Comparison of ENCODE assay signal across 25 cellular contexts in the genomic region with DNA sequence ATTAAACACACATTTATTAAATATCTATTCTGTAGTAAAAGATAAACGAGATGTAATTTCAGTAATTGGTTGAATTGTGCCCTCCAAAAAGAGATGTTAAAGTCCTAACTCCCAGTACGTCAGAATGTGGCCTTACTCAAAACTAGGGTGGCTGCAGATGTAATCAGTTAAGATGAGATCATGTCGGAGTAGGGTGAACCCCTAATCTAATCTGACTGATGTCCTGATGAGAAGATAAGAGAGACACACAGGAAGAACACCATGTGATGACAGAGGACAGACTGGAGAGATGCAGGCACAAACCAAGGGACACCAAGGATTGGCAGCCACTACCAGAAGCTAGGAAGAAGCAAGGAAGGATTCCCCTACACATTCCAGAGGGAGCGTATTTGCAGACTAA.
"Had no signal": no experiment of that assay in that cellular context is flagged by ENCODE, and none has a peak within 500 bp of the region (broad histone marks: within the 10 kb centered on the region; RNA-seq: fewer than 3 reads in every experiment).

No MANE protein-coding gene starts in this region.

- DNase-seq: activated CD4-positive, alpha-beta T cell treated with anti-CD3 and anti-CD28 coated beads for 4 hours; activated CD4-positive, alpha-beta T cell treated with anti-CD3 and anti-CD28 coated beads, Interleukin-2, amount 50 U/mL, for 1 hour; activated CD4-positive, alpha-beta T cell treated with anti-CD3 and anti-CD28 coated beads, Interleukin-2, amount 50 U/mL, for 48 hours; activated CD4-positive, CD25-positive, alpha-beta regulatory T cell; activated CD4-positive, CD25-positive, alpha-beta regulatory T cell treated with anti-CD3 and anti-CD28 coated beads, Interleukin-2, amount 50 U/mL, for 72 hours; activated CD8-positive, alpha-beta memory T cell treated with anti-CD3 and anti-CD28 coated beads for 24 hours; activated CD8-positive, alpha-beta T cell treated with anti-CD3 and anti-CD28 coated beads for 36 hours; activated gamma-delta T cell; activated naive CD4-positive, alpha-beta T cell; activated naive CD4-positive, alpha-beta T cell treated with anti-CD3 and anti-CD28 coated beads, Interleukin-2, amount 10 ng/mL, durations not matched to agents 7 days and 5 days; activated naive CD8-positive, alpha-beta T cell treated with anti-CD3 and anti-CD28 coated beads, Interleukin-2, amount 10 ng/mL, durations not matched to agents 7 days and 5 days; activated T-cell treated with anti-CD3 and anti-CD28 coated beads, Interleukin-2, amount 50 U/mL, for 4 hours; cortex of kidney; effector CD8-positive, alpha-beta T cell; esophagus squamous epithelium; foreskin melanocyte; heart right ventricle; T-helper 1 cell had no signal

- H3K4me3 Mint-ChIP-seq: activated CD8-positive, alpha-beta T cell treated with anti-CD3 and anti-CD28 coated beads for 36 hours; activated naive CD4-positive, alpha-beta T cell treated with anti-CD3 and anti-CD28 coated beads, Interleukin-2, amount 10 ng/mL, durations not matched to agents 7 days and 5 days; activated naive CD8-positive, alpha-beta T cell treated with anti-CD3 and anti-CD28 coated beads, Interleukin-2, amount 10 ng/mL, durations not matched to agents 7 days and 5 days; activated T-cell treated with anti-CD3 and anti-CD28 coated beads, Interleukin-2, amount 50 U/mL, for 4 hours; brain; central memory CD8-positive, alpha-beta T cell had no signal

- H3K27ac Mint-ChIP-seq: activated CD8-positive, alpha-beta T cell treated with anti-CD3 and anti-CD28 coated beads for 36 hours; activated naive CD4-positive, alpha-beta T cell treated with anti-CD3 and anti-CD28 coated beads, Interleukin-2, amount 10 ng/mL, durations not matched to agents 7 days and 5 days; activated naive CD4-positive, alpha-beta T cell treated with anti-CD3 and anti-CD28 coated beads, Interleukin-2, amount 50 U/mL, for 72 hours; activated naive CD8-positive, alpha-beta T cell treated with anti-CD3 and anti-CD28 coated beads, Interleukin-2, amount 10 ng/mL, durations not matched to agents 7 days and 5 days; brain had no signal

- H3K4me1 Mint-ChIP-seq: brain had no signal

- H3K27ac ChIP-seq: ascending aorta, breast epithelium, epithelial cell of prostate, esophagus squamous epithelium, gastroesophageal sphincter, heart right ventricle had no signal

- H3K36me3 Mint-ChIP-seq: activated naive CD4-positive, alpha-beta T cell treated with anti-CD3 and anti-CD28 coated beads, Interleukin-2, amount 10 ng/mL, durations not matched to agents 7 days and 5 days; activated naive CD4-positive, alpha-beta T cell treated with anti-CD3 and anti-CD28 coated beads, Interleukin-2, amount 50 U/mL, for 72 hours; brain had no signal

- H3K4me1 ChIP-seq: ascending aorta, breast epithelium, esophagus squamous epithelium, gastroesophageal sphincter, heart right ventricle had no signal

- H3K36me3 ChIP-seq: ascending aorta, breast epithelium, esophagus squamous epithelium, gastroesophageal sphincter, heart right ventricle had no signal

- H3K9me3 Mint-ChIP-seq: activated CD8-positive, alpha-beta T cell treated with anti-CD3 and anti-CD28 coated beads for 36 hours; activated naive CD4-positive, alpha-beta T cell treated with anti-CD3 and anti-CD28 coated beads, Interleukin-2, amount 10 ng/mL, durations not matched to agents 7 days and 5 days; activated T-cell treated with anti-CD3 and anti-CD28 coated beads, Interleukin-2, amount 50 U/mL, for 4 hours; brain; central memory CD8-positive, alpha-beta T cell had no signal

- H3K27me3 ChIP-seq: ascending aorta, breast epithelium, esophagus squamous epithelium, gastroesophageal sphincter, heart right ventricle had no signal

- H3K4me3 ChIP-seq: ascending aorta, breast epithelium, esophagus squamous epithelium, gastroesophageal sphincter, heart right ventricle had no signal

- H3K9me3 ChIP-seq: ascending aorta, breast epithelium, esophagus squamous epithelium, gastroesophageal sphincter, heart right ventricle had no signal

- ATAC-seq: activated CD8-positive, alpha-beta T cell treated with anti-CD3 and anti-CD28 coated beads for 36 hours; activated T-cell treated with anti-CD3 and anti-CD28 coated beads, Interleukin-2, amount 50 U/mL, for 4 hours; gastroesophageal sphincter; heart right ventricle had no signal

- H3K27me3 Mint-ChIP-seq: activated CD8-positive, alpha-beta T cell treated with anti-CD3 and anti-CD28 coated beads for 36 hours; activated naive CD8-positive, alpha-beta T cell treated with anti-CD3 and anti-CD28 coated beads, Interleukin-2, amount 10 ng/mL, durations not matched to agents 7 days and 5 days; central memory CD8-positive, alpha-beta T cell had no signal
